23 cellular contexts compared by ENCODE assay signal in genomic region chr3:83649692-83650091, GRCh38.
"Had no signal": no experiment of that assay in that cellular context is flagged by ENCODE, and none has a peak within 500 bp of the region (broad histone marks: within the 10 kb centered on the region; RNA-seq: fewer than 3 reads in every experiment).

No MANE protein-coding gene starts in this region.

- DNase-seq: activated CD4-positive, alpha-beta T cell treated with anti-CD3 and anti-CD28 coated beads for 48 hours; activated CD4-positive, alpha-beta T cell treated with anti-CD3 and anti-CD28 coated beads, Interleukin-2, amount 50 U/mL, for 4 hours; activated CD4-positive, CD25-positive, alpha-beta regulatory T cell treated with anti-CD3 and anti-CD28 coated beads, Interleukin-2, amount 50 U/mL, for 72 hours; activated CD8-positive, alpha-beta memory T cell treated with anti-CD3 and anti-CD28 coated beads, Interleukin-2, amount 10 ng/mL, durations not matched to agents 7 days and 5 days; activated gamma-delta T cell; activated naive CD4-positive, alpha-beta T cell treated with anti-CD3 and anti-CD28 coated beads for 36 hours; activated naive CD8-positive, alpha-beta T cell treated with anti-CD3 and anti-CD28 coated beads for 36 hours; activated T-cell treated with anti-CD3 and anti-CD28 coated beads, Interleukin-2, amount 50 U/mL, for 24 hours; Karpas-422; MM.1S; NCI-H1105; NCI-H1436; NCI-H1694 treated with DMSO at 0.1 percent for 48 hours; NCI-H2029 treated with DMSO at 0.1 percent for 48 hours; NCI-H510A treated with DMSO at 0.1 percent for 48 hours; NCI-H69; Peyer's patch; SHP77 treated with DMSO at 0.1 percent for 48 hours had no signal

- H3K36me3 ChIP-seq: Peyer's patch had no signal

- H3K27me3 Mint-ChIP-seq: activated CD8-positive, alpha-beta memory T cell treated with anti-CD3 and anti-CD28 coated beads, Interleukin-2, amount 10 ng/mL, durations not matched to agents 7 days and 5 days; activated naive CD8-positive, alpha-beta T cell treated with anti-CD3 and anti-CD28 coated beads for 36 hours; activated T-cell treated with anti-CD3 and anti-CD28 coated beads, Interleukin-2, amount 50 U/mL, for 24 hours had no signal

- H3K27me3 ChIP-seq: Peyer's patch had no signal

- H3K36me3 Mint-ChIP-seq: activated CD8-positive, alpha-beta memory T cell treated with anti-CD3 and anti-CD28 coated beads, Interleukin-2, amount 10 ng/mL, durations not matched to agents 7 days and 5 days; activated naive CD8-positive, alpha-beta T cell treated with anti-CD3 and anti-CD28 coated beads for 36 hours; WTC11 had no signal

- FAIRE-seq: K562 had no signal

- H3K4me1 ChIP-seq: Peyer's patch had no signal

- H3K27ac Mint-ChIP-seq: activated CD8-positive, alpha-beta memory T cell treated with anti-CD3 and anti-CD28 coated beads, Interleukin-2, amount 10 ng/mL, durations not matched to agents 7 days and 5 days; activated naive CD4-positive, alpha-beta T cell treated with anti-CD3 and anti-CD28 coated beads for 36 hours; activated naive CD8-positive, alpha-beta T cell treated with anti-CD3 and anti-CD28 coated beads for 36 hours; activated T-cell treated with anti-CD3 and anti-CD28 coated beads, Interleukin-2, amount 50 U/mL, for 24 hours; activated T-helper 1 cell treated with anti-CD3 and anti-CD28 coated beads, Interleukin-12 subunit alpha, Interleukin-12 subunit beta, Interleukin-2, Interleukin-4 antibody, amounts not matched to agents 30 ng/mL and 10 ng/mL and 1 ng/mL, durations not matched to agents 14 hours and 24 hours and 36 hours; T-helper 1 cell treated with Interleukin-12 subunit alpha and Interleukin-12 subunit beta and Interleukin-4 antibody, amounts not matched to agents 30 μg/mL and 1 μg/mL, for 36 hours; WTC11 had no signal

- H3K4me3 ChIP-seq: K562, Peyer's patch had no signal

- H3K27ac ChIP-seq: Peyer's patch, RWPE1 had no signal

- H3K4me1 Mint-ChIP-seq: activated CD8-positive, alpha-beta memory T cell treated with anti-CD3 and anti-CD28 coated beads, Interleukin-2, amount 10 ng/mL, durations not matched to agents 7 days and 5 days; activated naive CD8-positive, alpha-beta T cell treated with anti-CD3 and anti-CD28 coated beads for 36 hours had no signal

- ATAC-seq: activated CD8-positive, alpha-beta memory T cell treated with anti-CD3 and anti-CD28 coated beads, Interleukin-2, amount 10 ng/mL, durations not matched to agents 7 days and 5 days; K562; WTC11 had no signal

- H3K4me3 Mint-ChIP-seq: activated CD8-positive, alpha-beta memory T cell treated with anti-CD3 and anti-CD28 coated beads, Interleukin-2, amount 10 ng/mL, durations not matched to agents 7 days and 5 days; activated naive CD4-positive, alpha-beta T cell treated with anti-CD3 and anti-CD28 coated beads for 36 hours; activated naive CD8-positive, alpha-beta T cell treated with anti-CD3 and anti-CD28 coated beads for 36 hours; activated T-cell treated with anti-CD3 and anti-CD28 coated beads, Interleukin-2, amount 50 U/mL, for 24 hours; activated T-helper 1 cell treated with anti-CD3 and anti-CD28 coated beads, Interleukin-12 subunit alpha, Interleukin-12 subunit beta, Interleukin-2, Interleukin-4 antibody, amounts not matched to agents 30 ng/mL and 10 ng/mL and 1 ng/mL, durations not matched to agents 14 hours and 24 hours and 36 hours; T-helper 1 cell treated with Interleukin-12 subunit alpha and Interleukin-12 subunit beta and Interleukin-4 antibody, amounts not matched to agents 30 μg/mL and 1 μg/mL, for 36 hours; WTC11 had no signal
